8 cellular contexts compared by ENCODE assay signal in the genomic region with DNA sequence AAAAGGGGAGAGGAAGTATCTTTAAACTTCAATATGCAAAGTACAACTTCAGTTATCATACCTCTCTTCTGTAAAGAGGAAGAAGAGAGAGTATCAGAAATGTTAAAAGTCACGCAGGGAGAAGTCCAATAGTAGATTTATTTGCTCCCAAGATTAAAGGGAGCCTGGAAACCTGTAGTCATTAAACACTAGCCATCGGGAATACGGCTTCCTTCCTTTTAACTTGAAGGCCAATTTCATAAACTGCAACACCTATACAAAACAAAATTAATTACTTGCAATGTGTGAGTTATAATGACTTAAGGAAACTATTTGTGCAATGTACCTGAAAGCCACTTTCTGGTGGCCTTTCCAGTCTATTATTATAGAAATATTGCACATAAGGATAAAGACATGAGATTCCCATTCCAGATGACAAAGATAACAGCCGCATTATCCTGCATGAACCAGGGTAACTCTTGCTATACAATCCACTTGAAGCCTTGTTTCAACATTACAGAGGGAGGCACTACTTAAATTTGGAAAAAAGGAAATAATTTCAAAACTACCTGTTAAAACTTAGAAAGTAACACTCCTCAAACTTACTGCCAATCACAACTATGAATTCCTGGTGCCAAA. TPM values are rescaled to one million over a fixed set of nuclear protein-coding genes. Genes with fewer than 3 reads are reported as not detected.
A peak's percentile ranks its signal among the peaks of the same experiment; 100 is the strongest.
DNase-seq lines count a peak whose midpoint lies in the region; ATAC-seq and TF ChIP-seq lines count a peak whose summit lies in the region.

No MANE protein-coding gene starts in this region.

- intact Hi-C loops in CD14-positive monocyte (cut with micrococcal nuclease), result loop anchor here in 1 of 2 donors (5.0 to 10.0 kb wide), 2 partner anchors 94 to 361 kb away; no protein-coding TSS in a partner anchor
- intact Hi-C loops in dorsolateral prefrontal cortex (cut with DNase I), result loop anchor here (5.0 to 10.0 kb wide), 5 partner anchors 106 to 1324 kb away; a partner anchor contains a TSS

- peak overlapping the region in 24 of 59 donors; percentile 2 to 99 (median 25) for H3K27ac ChIP-seq in dorsolateral prefrontal cortex

- H3K9me3 ChIP-seq in MG63, result no peaks in the 10 kb centered on the region

- H3K4me3 Mint-ChIP-seq in CD14-positive monocyte (peak overlapping the region; percentile 98 to 99), nephron (peak overlapping the region; percentile 97 to 100 (median 100))

- H3K36me3 ChIP-seq in MG63, result peaks cover 54% of the 10 kb centered on the region

- no peaks in the 10 kb centered on the region for H3K27me3 ChIP-seq in MG63
- H3K27me3 ChIP-seq in dorsolateral prefrontal cortex, result no peaks in the 10 kb centered on the region

- H3K4me3 ChIP-seq in MG63, result peak overlapping the region; percentile 76
- H3K4me3 ChIP-seq in dorsolateral prefrontal cortex, result peak overlapping the region; percentile 32 to 99 (median 93)

- no peak for TF ChIP-seq CTCF in CD14-positive monocyte (IDR thresholded peaks at IDR 0.05)
- no peak for TF ChIP-seq CTCF in dorsolateral prefrontal cortex (IDR thresholded peaks at IDR 0.05 in 54 of 56, conservative IDR thresholded peaks at IDR 0.05 in 2 of 56; ENCODE audit: low read depth in 1 of 56, partially characterized antibody in 56 of 56)
- no peak for TF ChIP-seq CTCF in nephron (IDR thresholded peaks at IDR 0.05; ENCODE audit: unreplicated experiment in 3 of 3)

- H3K27ac Mint-ChIP-seq in CD14-positive monocyte, result peak overlapping the region; percentile 7 to 99 (median 70)
- peak overlapping the region; percentile 4 to 37 (median 12) for H3K27ac Mint-ChIP-seq in nephron

- H3K27me3 Mint-ChIP-seq in CD14-positive monocyte (ENCODE audit: low read depth in 3 of 3) (peaks cover 0 to 4% (median 0%) of the 10 kb centered on the region in 3 donors), nephron (ENCODE audit: low read depth) (no peaks in the 10 kb centered on the region)

- DNase-seq in CD14-positive monocyte (ENCODE audit: low spot score) (no peak), MG63 (no peak), dorsolateral prefrontal cortex (no peak), EL (no peak), islet precursor cell (no peak)

- peaks cover 73 to 80% of the 10 kb centered on the region in 2 donors for H3K36me3 Mint-ChIP-seq in CD14-positive monocyte
- peaks cover 54% of the 10 kb centered on the region for H3K36me3 Mint-ChIP-seq in nephron (ENCODE audit: low read depth)

- no peak for ATAC-seq in GM19035 (IDR thresholded peaks at IDR 0.05; ENCODE audit: unreplicated experiment)
- ATAC-seq in HG03159 (IDR thresholded peaks at IDR 0.05; ENCODE audit: unreplicated experiment), result no peak

- peaks cover 0 to 3% (median 0%) of the 10 kb centered on the region in 7 donors for H3K9me3 Mint-ChIP-seq in CD14-positive monocyte
- no peaks in the 10 kb centered on the region for H3K9me3 Mint-ChIP-seq in nephron

- H3K4me1 Mint-ChIP-seq in CD14-positive monocyte (peaks cover 34% of the 10 kb centered on the region), nephron (peaks cover 49% of the 10 kb centered on the region)

RNA-seq across cellular contexts. Expression of a gene that starts 4.6 kb away (rescaled TPM):
- 100 to 1,000 TPM; 189 to 192 TPM for polyA plus RNA-seq in CD14-positive monocyte
- 1.2 and 2.0 TPM in 2 replicates for total RNA-seq in MG63 (2014; rRNA removed; shearing (Covaris generic); ENCODE audit: low replicate concordance)
- total RNA-seq in dorsolateral prefrontal cortex, result 10 to 100 TPM; 23.7 to 85.7 (median 42.5) TPM
